12 cellular contexts compared by ENCODE assay signal in the genomic region with DNA sequence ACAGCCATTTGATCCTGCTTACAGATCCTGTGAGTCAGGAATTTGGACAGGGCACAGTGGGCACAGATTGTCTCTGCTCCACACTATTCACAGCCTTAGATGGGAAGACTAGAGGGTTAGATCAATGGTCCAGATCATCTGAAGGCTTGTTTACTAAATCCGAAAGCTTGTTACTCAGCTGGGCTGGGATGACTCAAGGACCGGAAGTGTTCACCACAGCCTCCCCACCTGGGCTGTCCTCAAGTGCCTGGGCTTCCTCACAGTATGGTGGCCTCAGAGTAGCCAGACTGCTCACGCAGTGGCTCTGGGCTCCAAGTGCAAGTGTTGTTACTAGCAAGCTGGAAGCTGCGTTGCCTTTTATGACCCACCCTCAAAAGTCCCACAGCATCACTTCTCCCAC.
"Had no signal": no experiment of that assay in that cellular context is flagged by ENCODE, and none has a peak within 500 bp of the region (broad histone marks: within the 10 kb centered on the region; RNA-seq: fewer than 3 reads in every experiment).

No MANE protein-coding gene starts in this region.

- ATAC-seq: activated CD4-positive, CD25-positive, alpha-beta regulatory T cell treated with anti-CD3 and anti-CD28 coated beads, Interleukin-2, amount 50 U/mL, for 24 hours; left ventricle myocardium superior; naive thymus-derived CD8-positive, alpha-beta T cell; pancreas; sciatic nerve had no signal

- DNase-seq: activated naive CD4-positive, alpha-beta T cell treated with anti-CD3 and anti-CD28 coated beads, Interleukin-2, amount 50 U/mL, for 16 hours; effector memory CD4-positive, alpha-beta T cell; foreskin fibroblast; hippocampal formation; kidney; left ventricle myocardium superior; mesenchymal stem cell; naive thymus-derived CD8-positive, alpha-beta T cell; pancreas; T-helper 9 cell had no signal
